In the genomic region with DNA sequence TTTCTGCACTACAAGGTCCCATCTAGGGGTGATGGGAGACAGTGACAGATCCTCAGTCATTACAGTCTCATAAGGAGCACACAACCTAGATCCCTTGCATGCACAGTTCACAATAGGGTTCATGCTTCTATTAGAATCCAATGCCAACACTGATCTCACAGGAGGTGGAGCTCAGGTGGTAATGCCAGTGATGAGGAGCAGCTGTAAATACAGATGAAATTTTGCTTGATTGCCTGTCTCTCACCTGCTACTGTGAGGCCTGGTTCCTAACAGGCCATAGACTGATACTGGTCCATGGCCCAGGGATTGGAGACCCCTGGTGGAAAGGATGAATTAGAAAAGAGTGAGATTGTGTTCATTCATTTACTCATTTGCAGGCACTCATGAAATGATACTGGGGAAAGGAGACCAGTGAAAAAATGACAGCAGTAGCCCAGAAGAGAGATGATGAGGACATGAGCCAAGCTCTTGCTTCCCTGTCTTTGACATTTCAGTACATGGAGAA, we compare ENCODE assay signal across 15 cellular contexts.
A peak's percentile ranks its signal among the peaks of the same experiment; 100 is the strongest.
DNase-seq lines count a peak whose midpoint lies in the region; ATAC-seq and TF ChIP-seq lines count a peak whose summit lies in the region.
"Had no signal": no experiment of that assay in that cellular context is flagged by ENCODE, and none has a peak within 500 bp of the region (broad histone marks: within the 10 kb centered on the region; RNA-seq: fewer than 3 reads in every experiment).

No MANE protein-coding gene starts in this region.

- no peak overlapping the region for H3K4me3 ChIP-seq in PC-3 (ENCODE audit: low read length)
- no peak overlapping the region for H3K4me3 ChIP-seq in smooth muscle cell
- H3K4me3 ChIP-seq: BLaER1 treated with 17β-estradiol and CSF1 and Interleukin-3, amounts not matched to agents 10 nM and 100 nM; heart right ventricle had no signal

- no peaks in the 10 kb centered on the region for H4K20me1 ChIP-seq in PC-3 (ENCODE audit: low read length)
- H4K20me1 ChIP-seq in smooth muscle cell (ENCODE audit: low read depth): no peaks in the 10 kb centered on the region
- H4K20me1 ChIP-seq: BLaER1 treated with 17β-estradiol and CSF1 and Interleukin-3, amounts not matched to agents 10 nM and 100 nM had no signal

- POLR2A ChIA-PET in PC-3 (lab: Charles Lee; ENCODE audit: unreplicated experiment): no interaction called here

- H3K27me3 ChIP-seq in PC-3 (ENCODE audit: low read length): no peaks in the 10 kb centered on the region
- H3K27me3 ChIP-seq in smooth muscle cell (ENCODE audit: low read depth): no peaks in the 10 kb centered on the region
- H3K27me3 ChIP-seq: BLaER1 treated with 17β-estradiol and CSF1 and Interleukin-3, amounts not matched to agents 10 nM and 100 nM; heart right ventricle had no signal

- H3K4me1 ChIP-seq in PC-3 (ENCODE audit: insufficient read depth, low read length) (peaks cover 26% of the 10 kb centered on the region), smooth muscle cell (ENCODE audit: low read depth) (peaks cover 3% of the 10 kb centered on the region)

- no peak for DNase-seq in activated naive CD4-positive, alpha-beta T cell treated with anti-CD3 and anti-CD28 coated beads, Interleukin-2, amount 50 U/mL, for 16 hours
- DNase-seq in PC-3: no peak
- DNase-seq in chondrocyte (ENCODE audit: low spot score): no peak
- DNase-seq in smooth muscle cell (lab: John Stamatoyannopoulos, UW; ENCODE audit: unreplicated experiment): no peak
- DNase-seq in EL: no peak
- DNase-seq in NCI-H526 treated with DMSO at 0.1 percent for 48 hours (lab: John Stamatoyannopoulos, UW): no peak
- DNase-seq: central memory CD4-positive, alpha-beta T cell; heart right ventricle; left colon; naive B cell; NCI-H187 treated with DMSO at 0.1 percent for 48 hours; retina had no signal

- no peaks in the 10 kb centered on the region for H3K36me3 Mint-ChIP-seq in activated naive CD4-positive, alpha-beta T cell treated with anti-CD3 and anti-CD28 coated beads, Interleukin-2, amount 50 U/mL, for 24 hours
- no peaks in the 10 kb centered on the region for H3K36me3 Mint-ChIP-seq in chondrocyte (ENCODE audit: low read depth)
- H3K36me3 Mint-ChIP-seq: naive B cell had no signal

- ATAC-seq in PC-3 (no peak; the same call in 1 of the 2 replicates), HG03439 (IDR thresholded peaks at IDR 0.05; ENCODE audit: unreplicated experiment) (no peak)
- ATAC-seq: heart right ventricle, left colon had no signal

- H2AFZ ChIP-seq in PC-3 (ENCODE audit: low read length) (no peak overlapping the region), smooth muscle cell (ENCODE audit: low read depth) (no peak overlapping the region)

- CTCF ChIA-PET in PC-3 (lab: Charles Lee): no interaction called here

- no peak overlapping the region for H3K9ac ChIP-seq in PC-3 (ENCODE audit: low read length)
- H3K9ac ChIP-seq in smooth muscle cell (ENCODE audit: low read depth): no peak overlapping the region
- H3K9ac ChIP-seq: BLaER1 treated with 17β-estradiol and CSF1 and Interleukin-3, amounts not matched to agents 10 nM and 100 nM had no signal

- intact Hi-C loops in PC-3 (cut with micrococcal nuclease): no loop called here

- H3K36me3 ChIP-seq in PC-3 (ENCODE audit: low read depth, low read length) (no peaks in the 10 kb centered on the region), smooth muscle cell (ENCODE audit: low read depth) (no peaks in the 10 kb centered on the region)
- H3K36me3 ChIP-seq: BLaER1 treated with 17β-estradiol and CSF1 and Interleukin-3, amounts not matched to agents 10 nM and 100 nM; heart right ventricle had no signal

- H3K27ac Mint-ChIP-seq in activated naive CD4-positive, alpha-beta T cell treated with anti-CD3 and anti-CD28 coated beads, Interleukin-2, amount 50 U/mL, for 24 hours: peak overlapping the region; percentile 69
- H3K27ac Mint-ChIP-seq in chondrocyte (ENCODE audit: unreplicated experiment): no peak overlapping the region

- H3K9me3 Mint-ChIP-seq in activated naive CD4-positive, alpha-beta T cell treated with anti-CD3 and anti-CD28 coated beads, Interleukin-2, amount 50 U/mL, for 24 hours: no peaks in the 10 kb centered on the region
- no peaks in the 10 kb centered on the region for H3K9me3 Mint-ChIP-seq in chondrocyte (ENCODE audit: low read depth)

- H3K27me3 Mint-ChIP-seq in activated naive CD4-positive, alpha-beta T cell treated with anti-CD3 and anti-CD28 coated beads, Interleukin-2, amount 50 U/mL, for 24 hours: no peaks in the 10 kb centered on the region
- no peaks in the 10 kb centered on the region for H3K27me3 Mint-ChIP-seq in chondrocyte (ENCODE audit: low read depth)
- H3K27me3 Mint-ChIP-seq: naive B cell had no signal

- H3K4me1 Mint-ChIP-seq in activated naive CD4-positive, alpha-beta T cell treated with anti-CD3 and anti-CD28 coated beads, Interleukin-2, amount 50 U/mL, for 24 hours: peaks cover 31% of the 10 kb centered on the region
- peaks cover 45% of the 10 kb centered on the region for H3K4me1 Mint-ChIP-seq in chondrocyte (ENCODE audit: low read depth)

- no peaks in the 10 kb centered on the region for H3K9me3 ChIP-seq in PC-3 (ENCODE audit: low read length)
- no peaks in the 10 kb centered on the region for H3K9me3 ChIP-seq in smooth muscle cell (replicated peaks; ENCODE audit: low read depth)
- H3K9me3 ChIP-seq: BLaER1 treated with 17β-estradiol and CSF1 and Interleukin-3, amounts not matched to agents 10 nM and 100 nM; heart right ventricle had no signal

- no peak overlapping the region for H3K4me3 Mint-ChIP-seq in activated naive CD4-positive, alpha-beta T cell treated with anti-CD3 and anti-CD28 coated beads, Interleukin-2, amount 50 U/mL, for 24 hours
- H3K4me3 Mint-ChIP-seq in chondrocyte (ENCODE audit: unreplicated experiment): no peak overlapping the region
- H3K4me3 Mint-ChIP-seq: naive B cell had no signal

- BruUV-seq in PC-3 (replicated peaks; lab: Mats Ljungman, UMichigan): no TSS peak

- TF ChIP-seq CTCF in PC-3 (conservative IDR thresholded peaks at IDR 0.05; ENCODE audit: low read depth, low read length) (peak; percentile 45), chondrocyte (IDR thresholded peaks at IDR 0.05) (peak; percentile 33), smooth muscle cell (IDR thresholded peaks at IDR 0.05; ENCODE audit: borderline replicate concordance, insufficient read depth, poor library complexity, severe bottlenecking) (no peak)

- H3F3A ChIP-seq in PC-3 (ENCODE audit: low read length, unreplicated experiment) (no peaks in the 10 kb centered on the region), smooth muscle cell (ENCODE audit: low read depth) (peaks cover 13% of the 10 kb centered on the region)

- H3K27ac ChIP-seq in PC-3 (ENCODE audit: low read length) (no peak overlapping the region), smooth muscle cell (ENCODE audit: low read depth) (peak overlapping the region; percentile 87)
- H3K27ac ChIP-seq: BLaER1 treated with 17β-estradiol and CSF1 and Interleukin-3, amounts not matched to agents 10 nM and 100 nM had no signal

- H3K4me2 ChIP-seq in PC-3 (ENCODE audit: low read length): no peak overlapping the region
- H3K4me2 ChIP-seq in smooth muscle cell: no peak overlapping the region
- H3K4me2 ChIP-seq: BLaER1 treated with 17β-estradiol and CSF1 and Interleukin-3, amounts not matched to agents 10 nM and 100 nM had no signal

- H3K79me2 ChIP-seq in PC-3 (ENCODE audit: low read length) (no peaks in the 10 kb centered on the region), smooth muscle cell (ENCODE audit: low read depth) (no peaks in the 10 kb centered on the region)

- no peaks in the 10 kb centered on the region for H3K9me2 ChIP-seq in PC-3 (replicated peaks; ENCODE audit: low read length)
